ENCODE assay signal across 16 cellular contexts in the genomic region with DNA sequence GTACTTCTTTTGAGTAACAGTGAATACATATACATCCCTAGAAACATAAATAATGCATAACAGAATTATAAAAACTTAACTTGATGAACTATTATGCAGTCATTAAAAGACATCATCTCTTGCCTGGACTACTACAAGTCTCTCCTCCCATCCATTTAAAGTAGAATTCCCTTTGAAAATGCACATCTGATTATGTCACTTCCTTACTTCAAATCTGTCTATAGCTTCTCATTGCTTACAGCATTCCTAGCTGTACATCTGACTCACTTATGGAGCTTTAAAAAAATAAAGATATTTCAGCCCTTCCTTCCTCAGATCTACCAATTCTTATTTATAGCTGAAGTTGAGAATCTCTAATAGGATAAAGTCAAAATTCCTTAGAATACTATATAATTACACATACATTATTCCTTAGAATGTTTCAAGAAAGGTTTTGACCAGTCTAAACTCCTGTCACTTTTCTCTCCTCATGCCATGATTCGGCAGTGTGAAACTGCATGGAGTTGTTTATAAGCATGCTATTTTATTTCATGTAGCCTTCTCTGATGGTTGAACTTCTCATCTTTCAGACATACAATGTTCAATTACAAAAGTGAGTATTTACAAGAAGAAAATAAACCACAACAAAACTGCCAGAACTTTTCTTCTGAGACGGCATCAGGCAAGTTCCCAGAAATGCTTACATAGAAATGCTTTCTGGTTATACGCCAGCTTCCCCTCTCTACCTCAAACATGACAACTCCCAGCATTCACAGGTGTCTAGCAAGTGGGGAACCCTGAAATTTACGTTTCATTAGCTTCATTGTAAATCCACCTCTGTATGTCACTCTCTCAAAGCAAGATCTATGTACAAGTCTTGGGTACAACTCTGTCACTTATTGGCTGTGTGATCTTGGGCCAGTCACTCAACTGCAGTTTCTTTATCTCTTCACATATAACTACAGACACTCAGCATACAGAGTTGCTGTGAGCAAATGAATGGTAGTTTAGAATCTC. TPM values are rescaled to one million over a fixed set of nuclear protein-coding genes. Genes with fewer than 3 reads are reported as not detected.
DNase-seq lines count a peak whose midpoint lies in the region; ATAC-seq and TF ChIP-seq lines count a peak whose summit lies in the region.
"Had no signal": no experiment of that assay in that cellular context is flagged by ENCODE, and none has a peak within 500 bp of the region (broad histone marks: within the 10 kb centered on the region; RNA-seq: fewer than 3 reads in every experiment).

No MANE protein-coding gene starts in this region.

- no peaks in the 10 kb centered on the region for H3K4me1 Mint-ChIP-seq in stimulated activated naive B cell treated with anti-CD40 and anti-IgM and Interleukin-4, amounts not matched to agents 10 μg/mL and 1 μg/mL and 100 μg/mL, for 72 hours
- H3K4me1 Mint-ChIP-seq: stimulated activated memory B cell treated with anti-CD40 and anti-IgM and Interleukin-4, amounts not matched to agents 10 μg/mL and 1 μg/mL and 100 μg/mL, for 72 hours had no signal

- intact Hi-C loops in left lung (cut with DNase I), result no loop called here

- no peak overlapping the region for H3K4me3 Mint-ChIP-seq in stimulated activated naive B cell treated with anti-CD40 and anti-IgM and Interleukin-4, amounts not matched to agents 10 μg/mL and 1 μg/mL and 100 μg/mL, for 72 hours
- H3K4me3 Mint-ChIP-seq: CD8-positive, alpha-beta memory T cell; stimulated activated memory B cell treated with anti-CD40 and anti-IgM and Interleukin-4, amounts not matched to agents 10 μg/mL and 1 μg/mL and 100 μg/mL, for 72 hours had no signal

- H3K36me3 Mint-ChIP-seq in activated naive CD4-positive, alpha-beta T cell treated with anti-CD3 and anti-CD28 coated beads, Interleukin-2, amount 50 U/mL, for 72 hours, result peaks cover 30 to 31% of the 10 kb centered on the region in 2 donors
- H3K36me3 Mint-ChIP-seq in stimulated activated naive B cell treated with anti-CD40 and anti-IgM and Interleukin-4, amounts not matched to agents 10 μg/mL and 1 μg/mL and 100 μg/mL, for 72 hours, result peaks cover 5 to 8% of the 10 kb centered on the region in 2 donors
- H3K36me3 Mint-ChIP-seq: stimulated activated memory B cell treated with anti-CD40 and anti-IgM and Interleukin-4, amounts not matched to agents 10 μg/mL and 1 μg/mL and 100 μg/mL, for 72 hours had no signal

- peak; percentile 64 to 88 for ATAC-seq in activated naive CD4-positive, alpha-beta T cell treated with anti-CD3 and anti-CD28 coated beads, Interleukin-2, amount 50 U/mL, for 72 hours
- ATAC-seq in left lung, result no peak
- ATAC-seq in stimulated activated naive B cell treated with anti-CD40 and anti-IgM and Interleukin-4, amounts not matched to agents 10 μg/mL and 1 μg/mL and 100 μg/mL, for 72 hours (replicated peaks), result no peak
- ATAC-seq: left colon; stimulated activated memory B cell treated with anti-CD40 and anti-IgM and Interleukin-4, amounts not matched to agents 10 μg/mL and 1 μg/mL and 100 μg/mL, for 72 hours had no signal

- H3K4me3 ChIP-seq in AG04450 (ENCODE audit: low read depth, low read length) (no peak overlapping the region), fibroblast of villous mesenchyme (ENCODE audit: low read depth, low read length) (no peak overlapping the region), left lung (no peak overlapping the region)
- H3K4me3 ChIP-seq: adrenal gland, esophagus muscularis mucosa had no signal

- H3K36me3 ChIP-seq in left lung, result no peaks in the 10 kb centered on the region
- H3K36me3 ChIP-seq: adrenal gland had no signal

- H3K9me3 ChIP-seq in AG04450 (ENCODE audit: control insufficient read depth, insufficient read depth, low read length), result peaks cover 6% of the 10 kb centered on the region
- H3K9me3 ChIP-seq in left lung, result peaks cover 0 to 21% of the 10 kb centered on the region in 2 donors

- CTCF ChIA-PET in AG04450 (lab: Charles Lee), result interaction anchor here (1.1 kb wide), 1 partner anchor 52 kb away, joined by 3 read pairs; no protein-coding TSS in a partner anchor

- POLR2A ChIA-PET in AG04450 (lab: Yijun Ruan, JAX), result interaction anchor here (1.0 kb wide), 1 partner anchor 153 kb away, joined by 3 read pairs; the partner anchor contains the start of gene C15orf40

- TF ChIP-seq CTCF in AG04450 (IDR thresholded peaks at IDR 0.05; ENCODE audit: low read depth, low read length) (no peak), fibroblast of villous mesenchyme (IDR thresholded peaks at IDR 0.05; ENCODE audit: insufficient read depth, low read depth, low read length) (no peak), left lung (IDR thresholded peaks at IDR 0.05) (no peak)

- H3K4me1 ChIP-seq in left lung, result no peaks in the 10 kb centered on the region
- H3K4me1 ChIP-seq: adrenal gland, esophagus muscularis mucosa had no signal

- H3K27ac Mint-ChIP-seq in activated naive CD4-positive, alpha-beta T cell treated with anti-CD3 and anti-CD28 coated beads, Interleukin-2, amount 50 U/mL, for 72 hours, result peak overlapping the region; percentile 13 to 75
- H3K27ac Mint-ChIP-seq in stimulated activated naive B cell treated with anti-CD40 and anti-IgM and Interleukin-4, amounts not matched to agents 10 μg/mL and 1 μg/mL and 100 μg/mL, for 72 hours, result no peak overlapping the region
- H3K27ac Mint-ChIP-seq: stimulated activated memory B cell treated with anti-CD40 and anti-IgM and Interleukin-4, amounts not matched to agents 10 μg/mL and 1 μg/mL and 100 μg/mL, for 72 hours had no signal

- peak overlapping the region; percentile 25 for H3K27ac ChIP-seq in AG04450 (ENCODE audit: low read depth, low read length)
- no peak overlapping the region for H3K27ac ChIP-seq in left lung
- H3K27ac ChIP-seq: adrenal gland, esophagus muscularis mucosa had no signal

- H3K27me3 Mint-ChIP-seq in stimulated activated naive B cell treated with anti-CD40 and anti-IgM and Interleukin-4, amounts not matched to agents 10 μg/mL and 1 μg/mL and 100 μg/mL, for 72 hours, result peaks cover 0 to 4% of the 10 kb centered on the region in 2 donors

- DNase-seq in AG04450 (ENCODE audit: low read depth, low spot score), result peak; percentile 24
- peak; percentile 15 for DNase-seq in HS-27A (ENCODE audit: low read depth)
- DNase-seq in activated naive CD4-positive, alpha-beta T cell treated with anti-CD3 and anti-CD28 coated beads, Interleukin-2, amount 50 U/mL, for 72 hours (ENCODE audit: low spot score in 2 of 2), result no peak
- DNase-seq in fibroblast of villous mesenchyme (ENCODE audit: low read depth), result peak; percentile 10
- no peak for DNase-seq in left lung
- no peak for DNase-seq in stimulated activated naive B cell treated with anti-CD40 and anti-IgM and Interleukin-4, amounts not matched to agents 10 μg/mL and 1 μg/mL and 100 μg/mL, for 72 hours
- no peak for DNase-seq in NCI-H2196 treated with DMSO at 0.1 percent for 48 hours (lab: John Stamatoyannopoulos, UW; ENCODE audit: unreplicated experiment)
- no peak for DNase-seq in NCI-H2081 treated with DMSO at 0.1 percent for 48 hours (lab: John Stamatoyannopoulos, UW)
- DNase-seq: adrenal gland; left colon; NCI-H146; nucleus accumbens; stimulated activated CD4-positive, alpha-beta T cell treated with anti-CD3 and anti-CD28 coated beads, Interleukin-15, amount 100 ng/mL, for 24 hours had no signal

- H3K27me3 ChIP-seq in AG04450 (ENCODE audit: control insufficient read depth, insufficient read depth, low read length) (no peaks in the 10 kb centered on the region), left lung (no peaks in the 10 kb centered on the region)
- H3K27me3 ChIP-seq: adrenal gland, esophagus muscularis mucosa had no signal

- peaks cover 12 to 15% of the 10 kb centered on the region in 2 donors for H3K9me3 Mint-ChIP-seq in activated naive CD4-positive, alpha-beta T cell treated with anti-CD3 and anti-CD28 coated beads, Interleukin-2, amount 50 U/mL, for 72 hours
- H3K9me3 Mint-ChIP-seq in stimulated activated naive B cell treated with anti-CD40 and anti-IgM and Interleukin-4, amounts not matched to agents 10 μg/mL and 1 μg/mL and 100 μg/mL, for 72 hours, result peaks cover 10 to 11% of the 10 kb centered on the region in 2 donors

RNA-seq across cellular contexts. Expression of gene HDGFL3, which starts 42.9 kb away (rescaled TPM):
- 48.4 and 71.6 TPM in 2 replicates for polyA plus RNA-seq in AG04450 (2011; rRNA removed)
- polyA minus RNA-seq in AG04450 (2011; rRNA and poly(A)+ RNA removed), result 8.6 and 24.2 TPM in 2 replicates
- total RNA-seq in activated naive CD4-positive, alpha-beta T cell treated with anti-CD3 and anti-CD28 coated beads, Interleukin-2, amount 50 U/mL, for 72 hours, result 10 to 100 TPM; 10.9 to 26.3 TPM
- total RNA-seq in fibroblast of villous mesenchyme, result 23.7 and 24.2 TPM in 2 replicates
- 10 to 100 TPM; 29.0 to 33.5 TPM for total RNA-seq in left lung

RNA-seq across cellular contexts. Expression of gene TM6SF1, which starts 57.3 kb away (rescaled TPM):
- polyA plus RNA-seq in AG04450 (2011; rRNA removed), result 11.5 and 15.1 TPM in 2 replicates
- polyA minus RNA-seq in AG04450 (2011; rRNA and poly(A)+ RNA removed), result 7.0 and 7.6 TPM in 2 replicates
- 1 to 10 TPM in 1 of 2 donors, under 1 TPM in 1; 0.84 to 2.6 TPM for total RNA-seq in activated naive CD4-positive, alpha-beta T cell treated with anti-CD3 and anti-CD28 coated beads, Interleukin-2, amount 50 U/mL, for 72 hours
- total RNA-seq in fibroblast of villous mesenchyme (1.7 and 2.6 TPM in 2 replicates), left lung (10 to 100 TPM; 13.0 to 22.9 TPM)

Comparison
In these comparisons a context has a peak if more than half of its experiments do, and no peak if none do; other contexts are left out.
1. DNase-seq: peak in AG04450 (single experiment), HS-27A (single experiment) and fibroblast of villous mesenchyme (single experiment); none in activated naive CD4-positive, alpha-beta T cell treated with anti-CD3 and anti-CD28 coated beads, Interleukin-2, amount 50 U/mL, for 72 hours (0 of 2), left lung (0 of 2), stimulated activated naive B cell treated with anti-CD40 and anti-IgM and Interleukin-4, amounts not matched to agents 10 μg/mL and 1 μg/mL and 100 μg/mL, for 72 hours (single experiment), NCI-H2196 treated with DMSO at 0.1 percent for 48 hours (single experiment) and NCI-H2081 treated with DMSO at 0.1 percent for 48 hours (single experiment).
2. ATAC-seq: peak in activated naive CD4-positive, alpha-beta T cell treated with anti-CD3 and anti-CD28 coated beads, Interleukin-2, amount 50 U/mL, for 72 hours (2 of 2); none in left lung (single experiment) and stimulated activated naive B cell treated with anti-CD40 and anti-IgM and Interleukin-4, amounts not matched to agents 10 μg/mL and 1 μg/mL and 100 μg/mL, for 72 hours (0 of 2).